7 cellular contexts compared by ENCODE assay signal in genomic region chr3:14566812-14567211, GRCh38. TPM values are rescaled to one million over a fixed set of nuclear protein-coding genes. Genes with fewer than 3 reads are reported as not detected.
"Had no signal": no experiment of that assay in that cellular context is flagged by ENCODE, and none has a peak within 500 bp of the region (broad histone marks: within the 10 kb centered on the region; RNA-seq: fewer than 3 reads in every experiment).

No MANE protein-coding gene starts in this region.

- H3K4me3 ChIP-seq: GM23338 had no signal

- H3K4me3 Mint-ChIP-seq: GM23338, H9, HFFc6, IgD-negative memory B cell had no signal

- H3K27ac ChIP-seq: HL-60 had no signal

- H3K4me2 ChIP-seq: GM23338 had no signal

- H2AFZ ChIP-seq: GM23338 had no signal

- ATAC-seq: GM23338 had no signal

- H3K36me3 Mint-ChIP-seq: IgD-negative memory B cell had no signal

- H3K27ac Mint-ChIP-seq: GM23338, H9, HFFc6 had no signal

- DNase-seq: H9, HCEC 1CT had no signal

- H3K9me3 Mint-ChIP-seq: H9, HFFc6, IgD-negative memory B cell had no signal

RNA-seq across cellular contexts. Expression of gene GRIP2, which starts 26.7 kb away (rescaled TPM):
- total RNA-seq: HT1080 had no signal
- polyA plus RNA-seq: IgD-negative memory B cell had no signal
